Comparison of ENCODE assay signal across 8 cellular contexts in the genomic region with DNA sequence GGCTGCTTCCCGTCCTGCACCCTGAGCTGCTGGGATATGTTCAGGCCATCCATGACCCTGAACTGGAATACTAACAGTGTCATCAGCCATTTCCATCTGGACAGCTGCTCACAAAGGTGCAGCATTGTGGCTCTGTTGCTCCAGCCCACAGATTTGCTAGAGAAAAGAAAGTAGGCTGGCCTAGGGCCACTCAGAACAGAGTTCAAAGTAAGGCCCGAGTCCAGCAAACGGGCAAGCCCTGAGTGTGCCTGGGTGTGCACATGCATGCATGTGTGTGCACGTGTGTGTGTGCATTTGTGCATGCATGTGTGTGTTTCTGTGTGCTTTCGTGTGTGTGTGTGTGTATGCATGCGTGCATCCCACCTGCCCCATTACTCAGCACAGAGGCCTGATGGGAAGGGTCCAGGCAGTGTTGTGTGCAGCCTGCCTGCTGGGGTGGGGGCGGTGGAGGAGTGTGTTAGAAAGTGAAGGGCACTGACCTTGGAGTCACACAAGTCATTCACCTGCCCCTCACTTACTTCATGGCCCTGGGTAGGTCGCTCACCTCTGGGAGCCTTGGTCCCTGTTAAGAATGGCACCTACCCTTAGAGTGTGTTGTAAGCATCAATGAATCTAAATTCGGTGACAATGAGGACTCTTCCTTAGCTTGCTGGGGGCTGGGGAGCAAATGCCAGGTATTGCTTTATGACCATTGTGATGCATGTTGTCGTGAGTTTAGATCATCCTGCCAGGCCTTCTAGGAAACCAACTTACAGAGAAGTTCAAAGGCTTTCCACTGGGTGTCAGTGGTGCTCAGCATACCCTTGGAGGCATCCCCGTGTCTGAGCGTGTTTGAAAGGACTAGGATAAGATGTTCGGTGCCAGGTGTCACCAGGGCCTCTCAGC. TPM values are rescaled to one million over a fixed set of nuclear protein-coding genes. Genes with fewer than 3 reads are reported as not detected.
DNase-seq lines count a peak whose midpoint lies in the region; ATAC-seq and TF ChIP-seq lines count a peak whose summit lies in the region.

No MANE protein-coding gene starts in this region.

- intact Hi-C loops in esophagus squamous epithelium (cut with DNase I), result loop anchor here (10.0 kb wide), 1 partner anchor 217 kb away; no protein-coding TSS in a partner anchor

- H3K36me3 ChIP-seq in BE2C (no peaks in the 10 kb centered on the region), esophagus squamous epithelium (no peaks in the 10 kb centered on the region)

- TF ChIP-seq CTCF in BE2C (IDR thresholded peaks at IDR 0.05; ENCODE audit: low read depth, low read length) (peak; percentile 71), WI38 (IDR thresholded peaks at IDR 0.05; ENCODE audit: low read depth, low read length) (peak; percentile 46), esophagus squamous epithelium (IDR thresholded peaks at IDR 0.05) (peak in 5 of 6 experiments; percentile 22 to 70 (median 35))

- H3K9me3 ChIP-seq in BE2C (no peaks in the 10 kb centered on the region), esophagus squamous epithelium (no peaks in the 10 kb centered on the region)

- peaks cover 16 to 33% (median 17%) of the 10 kb centered on the region in 3 donors for H3K27me3 Mint-ChIP-seq in naive B cell

- H3K4me3 ChIP-seq in BE2C (ENCODE audit: low read depth, low read length) (no peak overlapping the region), WI38 (ENCODE audit: low read depth, low read length) (no peak overlapping the region), esophagus squamous epithelium (no peak overlapping the region)

- no peaks in the 10 kb centered on the region for H3K4me1 Mint-ChIP-seq in naive B cell

- DNase-seq in BE2C (peak; percentile 47), NCI-H2107 treated with DMSO at 0.1 percent for 48 hours (lab: John Stamatoyannopoulos, UW; ENCODE audit: unreplicated experiment) (peak; percentile 79), esophagus squamous epithelium (lab: John Stamatoyannopoulos, UW) (no peak), naive B cell (peak; percentile 16)

- no peaks in the 10 kb centered on the region for H3K36me3 Mint-ChIP-seq in naive B cell

- H3K27ac ChIP-seq in esophagus squamous epithelium, result no peak overlapping the region

- no peaks in the 10 kb centered on the region for H3K4me1 ChIP-seq in BE2C
- H3K4me1 ChIP-seq in esophagus squamous epithelium, result no peaks in the 10 kb centered on the region

- peak; percentile 42 for ATAC-seq in GM18858 (IDR thresholded peaks at IDR 0.05; ENCODE audit: unreplicated experiment)
- ATAC-seq in naive B cell (ENCODE audit: low read depth in 2 of 2), result peak in 1 of 2 donors; percentile 58
- no peak for ATAC-seq in GM21717 (IDR thresholded peaks at IDR 0.05; ENCODE audit: unreplicated experiment)
- ATAC-seq in GM21423 (IDR thresholded peaks at IDR 0.05; ENCODE audit: unreplicated experiment), result no peak

- H3K27ac Mint-ChIP-seq in naive B cell, result no peak overlapping the region

- WGBS in esophagus squamous epithelium, 2 donors, result 48 to 50% methylated on average over 2 to 10 of the region's 13 CpGs

- H3K9me3 Mint-ChIP-seq in naive B cell, result peaks cover 0 to 6% (median 0%) of the 10 kb centered on the region in 7 donors

- H3K27me3 ChIP-seq in BE2C (peaks cover 16% of the 10 kb centered on the region), esophagus squamous epithelium (peaks cover 0 to 4% (median 0%) of the 10 kb centered on the region in 4 donors)

- no peak overlapping the region for H3K4me3 Mint-ChIP-seq in naive B cell

- no peak for TF ChIP-seq POLR2A in esophagus squamous epithelium (IDR thresholded peaks at IDR 0.05)

RNA-seq across cellular contexts. Expression of a gene that starts 53.2 kb away (rescaled TPM):
- not detected for polyA plus RNA-seq in BE2C (2012; ENCODE audit: insufficient read depth, insufficient read length, low read depth)
- under 1 TPM in 1 of 4 donors, not detected in 3; under 0.01 TPM for total RNA-seq in esophagus squamous epithelium
- polyA plus RNA-seq in naive B cell (ENCODE audit: low read depth in 6 of 6), result under 1 TPM in 1 of 6 donors, not detected in 5; 0.11 TPM
